Comparison of ENCODE assay signal across 16 cellular contexts in the genomic region with DNA sequence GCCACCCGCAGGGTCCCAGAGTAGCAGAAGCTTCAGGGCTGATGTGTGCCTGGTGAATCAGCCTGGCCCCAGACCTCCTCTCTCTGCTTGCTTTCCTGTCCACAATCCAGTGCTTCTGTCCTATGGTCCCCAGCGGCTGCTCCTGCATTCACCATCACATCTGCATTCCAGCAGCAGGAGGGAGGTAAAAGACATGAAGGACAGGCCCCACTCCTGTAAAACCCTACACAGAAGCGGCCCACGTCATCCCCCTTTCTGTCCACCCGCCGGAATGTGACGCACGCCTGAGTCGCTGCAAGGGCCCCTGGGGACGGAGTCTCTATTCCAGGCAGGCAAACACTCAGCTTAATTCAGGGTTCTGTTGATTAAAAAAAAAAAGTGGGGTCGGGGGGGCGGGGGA. TPM values are rescaled to one million over a fixed set of nuclear protein-coding genes. Genes with fewer than 3 reads are reported as not detected.
DNase-seq lines count a peak whose midpoint lies in the region; ATAC-seq and TF ChIP-seq lines count a peak whose summit lies in the region.
"Had no signal": no experiment of that assay in that cellular context is flagged by ENCODE, and none has a peak within 500 bp of the region (broad histone marks: within the 10 kb centered on the region; RNA-seq: fewer than 3 reads in every experiment).

No MANE protein-coding gene starts in this region.

- no peak overlapping the region for H3K27ac Mint-ChIP-seq in natural killer cell
- H3K27ac Mint-ChIP-seq: activated CD4-positive, alpha-beta T cell treated with anti-CD3 and anti-CD28 coated beads for 36 hours; activated naive CD8-positive, alpha-beta T cell treated with anti-CD3 and anti-CD28 coated beads, Interleukin-2, amount 50 U/mL, for 24 hours had no signal

- H3K4me3 Mint-ChIP-seq in natural killer cell, result no peak overlapping the region
- H3K4me3 Mint-ChIP-seq: activated CD4-positive, alpha-beta T cell treated with anti-CD3 and anti-CD28 coated beads for 36 hours; activated naive CD8-positive, alpha-beta T cell treated with anti-CD3 and anti-CD28 coated beads, Interleukin-2, amount 50 U/mL, for 24 hours had no signal

- peak overlapping the region; percentile 44 for H3K9ac ChIP-seq in muscle layer of colon (ENCODE audit: low read length)

- peaks cover 3 to 22% of the 10 kb centered on the region in 2 donors for H3K9me3 Mint-ChIP-seq in natural killer cell

- 84 to 87% methylated on average over 12 of the region's 12 CpGs for WGBS in tibial nerve, 2 donors

- no peak for TF ChIP-seq POLR2A in tibial nerve (IDR thresholded peaks at IDR 0.05)

- H3K4me1 Mint-ChIP-seq in natural killer cell, result peaks cover 0 to 11% of the 10 kb centered on the region in 2 donors
- H3K4me1 Mint-ChIP-seq: activated CD4-positive, alpha-beta T cell treated with anti-CD3 and anti-CD28 coated beads for 36 hours had no signal

- H3K27ac ChIP-seq in brain microvascular endothelial cell, result peak overlapping the region; percentile 90
- H3K27ac ChIP-seq in muscle layer of colon (ENCODE audit: low read depth, low read length), result peak overlapping the region; percentile 89
- peak overlapping the region in 3 of 4 donors; percentile 82 to 91 (median 82) for H3K27ac ChIP-seq in tibial nerve

- H3K36me3 Mint-ChIP-seq in natural killer cell, result peaks cover 26% of the 10 kb centered on the region

- H3K4me3 ChIP-seq in brain microvascular endothelial cell (ENCODE audit: low read depth, low read length), result no peak overlapping the region
- H3K4me3 ChIP-seq in muscle layer of colon (ENCODE audit: low read depth in 1 of 2, low read length in 2 of 2), result no peak overlapping the region
- no peak overlapping the region for H3K4me3 ChIP-seq in tibial nerve

- no peak for ATAC-seq in GM21390 (IDR thresholded peaks at IDR 0.05; ENCODE audit: unreplicated experiment)
- no peak for ATAC-seq in natural killer cell
- ATAC-seq: activated CD4-positive, alpha-beta T cell treated with anti-CD3 and anti-CD28 coated beads for 36 hours; activated naive CD8-positive, alpha-beta T cell treated with anti-CD3 and anti-CD28 coated beads, Interleukin-2, amount 50 U/mL, for 24 hours; HCT116 had no signal

- H3K27me3 Mint-ChIP-seq in natural killer cell (ENCODE audit: low read depth in 2 of 2), result peaks cover 34 to 43% of the 10 kb centered on the region in 2 donors
- H3K27me3 Mint-ChIP-seq: activated CD4-positive, alpha-beta T cell treated with anti-CD3 and anti-CD28 coated beads for 36 hours; activated naive CD8-positive, alpha-beta T cell treated with anti-CD3 and anti-CD28 coated beads, Interleukin-2, amount 50 U/mL, for 24 hours had no signal

- peaks cover 30% of the 10 kb centered on the region for H3K4me1 ChIP-seq in muscle layer of colon (ENCODE audit: insufficient read depth, low read length)
- peaks cover 0 to 31% (median 19%) of the 10 kb centered on the region in 4 donors for H3K4me1 ChIP-seq in tibial nerve

- H3K36me3 ChIP-seq in brain microvascular endothelial cell (replicated peaks) (no peaks in the 10 kb centered on the region), muscle layer of colon (ENCODE audit: insufficient read depth, low read length) (no peaks in the 10 kb centered on the region), tibial nerve (no peaks in the 10 kb centered on the region)

- intact Hi-C loops in natural killer cell (cut with micrococcal nuclease), result no loop called here

- TF ChIP-seq CTCF in brain microvascular endothelial cell (IDR thresholded peaks at IDR 0.05; ENCODE audit: low read depth, low read length, missing control alignments), result no peak
- TF ChIP-seq CTCF in tibial nerve (IDR thresholded peaks at IDR 0.05), result no peak
- TF ChIP-seq CTCF in natural killer cell (IDR thresholded peaks at IDR 0.05), result no peak

- in situ Hi-C loops in brain microvascular endothelial cell (cut with HindIII; ENCODE audit: low pct_ligation_motif_present, low sequenced_read_pairs), result no loop called here

- H3K27me3 ChIP-seq in brain microvascular endothelial cell (replicated peaks) (no peaks in the 10 kb centered on the region), muscle layer of colon (ENCODE audit: control insufficient read depth in 1 of 2, insufficient read depth in 2 of 2, low read length in 2 of 2) (no peaks in the 10 kb centered on the region), tibial nerve (no peaks in the 10 kb centered on the region)

- TF ChIP-seq EP300 in tibial nerve (IDR thresholded peaks at IDR 0.05), result no peak

- H3K9me3 ChIP-seq in muscle layer of colon (ENCODE audit: low read length) (peaks cover 4% of the 10 kb centered on the region), tibial nerve (peaks cover 0 to 35% (median 4%) of the 10 kb centered on the region in 4 donors)

- DNase-seq in M059J (ENCODE audit: low read depth), result peak; percentile 18
- DNase-seq in brain microvascular endothelial cell, result peak; percentile 31
- DNase-seq in tibial nerve (ENCODE audit: low spot score in 2 of 2), result no peak
- DNase-seq in natural killer cell, result no peak
- no peak for DNase-seq in DMS53 treated with DMSO at 0.1 percent for 48 hours (lab: John Stamatoyannopoulos, UW; ENCODE audit: unreplicated experiment)
- DNase-seq: activated CD4-positive, alpha-beta T cell treated with anti-CD3 and anti-CD28 coated beads for 36 hours; activated naive CD8-positive, alpha-beta T cell treated with anti-CD3 and anti-CD28 coated beads, Interleukin-2, amount 50 U/mL, for 24 hours; activated T-cell treated with anti-CD3 and anti-CD28 coated beads, Interleukin-2, amount 50 U/mL, for 48 hours; DND-41; erythroblast; NCI-H2029 treated with DMSO at 0.1 percent for 48 hours; spleen; T-helper 2 cell had no signal

RNA-seq across cellular contexts. Expression of a gene that starts 58.3 kb away (rescaled TPM):
- 4.4 and 6.2 TPM in 2 replicates for total RNA-seq in M059J (2014; rRNA removed; shearing (Covaris generic))
- total RNA-seq in tibial nerve (100 to 1,000 TPM; 128 to 330 (median 260) TPM), natural killer cell (10 to 100 TPM in 1 of 3 donors, 1 to 10 TPM in 2; 2.6 to 27.9 (median 6.3) TPM)

Comparison
In these comparisons a context has a peak if more than half of its experiments do, and no peak if none do; other contexts are left out.
1. DNase-seq: peak in M059J (single experiment) and brain microvascular endothelial cell (single experiment); none in tibial nerve (0 of 2), natural killer cell (single experiment) and DMS53 treated with DMSO at 0.1 percent for 48 hours (single experiment).
2. RNA of a gene that starts 58.3 kb away (total RNA-seq): 128 to 330 TPM in tibial nerve; 2.6 to 27.9 TPM in natural killer cell and 4.4 to 6.2 TPM in M059J; every median in the first group is over 4 times any median in the second.
3. Peak in every context shown above with its lines, with median percentiles within 50 percentile points of each other: H3K27ac ChIP-seq.